ENCODE assay signal across 7 cellular contexts in the genomic region with DNA sequence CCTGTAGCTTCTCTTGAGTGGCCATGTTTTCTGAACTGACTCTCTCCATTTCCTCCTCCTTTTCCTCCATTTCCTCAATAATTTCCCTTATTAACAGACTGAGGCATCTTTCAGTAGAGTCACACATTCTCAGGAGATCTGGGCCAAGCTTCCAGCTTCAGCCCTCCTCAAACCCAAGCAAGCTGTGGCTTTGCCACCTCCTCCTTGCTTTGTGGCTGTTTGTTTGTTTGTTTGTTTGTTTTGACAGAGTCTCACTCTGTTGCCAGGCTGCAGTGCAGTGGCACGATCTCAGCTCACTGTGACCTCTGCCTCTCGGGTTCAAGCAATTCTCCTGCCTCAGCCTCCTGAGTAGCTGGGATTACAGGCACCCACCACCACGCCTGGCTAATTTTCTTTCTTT.
A peak's percentile ranks its signal among the peaks of the same experiment; 100 is the strongest.
DNase-seq lines count a peak whose midpoint lies in the region; ATAC-seq and TF ChIP-seq lines count a peak whose summit lies in the region.
"Not testable (repeated sequence)": the region's sequence is repeated elsewhere in the genome, so short reads cannot be mapped to it uniquely, and the experiment has no call there.

No MANE protein-coding gene starts in this region.

- not testable (repeated sequence) for H3K9me3 ChIP-seq in mammary epithelial cell (replicated peaks; ENCODE audit: insufficient read depth, low read length); trophoblast cell (ENCODE audit: insufficient read depth, low read depth, low read length)

- not testable (repeated sequence) for H3K27me3 ChIP-seq in HL-60 (ENCODE audit: insufficient read depth, poor library complexity, severe bottlenecking); mammary epithelial cell (ENCODE audit: insufficient read depth, low read length); trophoblast cell (ENCODE audit: insufficient read depth, low read length)

- not testable (repeated sequence) for BruUV-seq in mammary epithelial cell (replicated peaks; lab: Mats Ljungman, UMichigan)

- not testable (repeated sequence) for H3K9me3 Mint-ChIP-seq in T-helper 2 cell treated with Interferon-gamma antibody and Interleukin-4, amounts not matched to agents 5 μg/mL and 100 μg/mL, for 36 hours; natural killer cell treated with Interleukin-12 subunit alpha and Interleukin-12 subunit beta and Interleukin-15 and Interleukin-18, amount 100 ng/mL, for 72 hours; type B pancreatic cell

- not testable (repeated sequence) for H3K36me3 Mint-ChIP-seq in T-helper 2 cell treated with Interferon-gamma antibody and Interleukin-4, amounts not matched to agents 5 μg/mL and 100 μg/mL, for 36 hours (ENCODE audit: low read depth); natural killer cell treated with Interleukin-12 subunit alpha and Interleukin-12 subunit beta and Interleukin-15 and Interleukin-18, amount 100 ng/mL, for 72 hours; type B pancreatic cell

- peak overlapping the region; percentile 15 for H2BK12ac ChIP-seq in trophoblast cell (ENCODE audit: low read length)

- peaks cover 78% of the 10 kb centered on the region for H3K4me1 ChIP-seq in mammary epithelial cell (ENCODE audit: insufficient read depth, low read length)
- H3K4me1 ChIP-seq in trophoblast cell (ENCODE audit: control insufficient read depth in 1 of 2, insufficient read depth in 2 of 2, low read length in 2 of 2) = peaks cover 27 to 30% of the 10 kb centered on the region in 2 experiments

- H3K36me3 ChIP-seq in mammary epithelial cell (ENCODE audit: insufficient read depth, low read length); trophoblast cell (ENCODE audit: control insufficient read depth in 1 of 2, insufficient read depth in 2 of 2, low read length in 2 of 2): not testable (repeated sequence)

- H2BK120ac ChIP-seq in trophoblast cell (ENCODE audit: insufficient read depth, low read length, poor library complexity) = not testable (repeated sequence)

- H4K12ac ChIP-seq in trophoblast cell (ENCODE audit: low read depth, low read length) = not testable (repeated sequence)

- H3K4me3 Mint-ChIP-seq in T-helper 2 cell treated with Interferon-gamma antibody and Interleukin-4, amounts not matched to agents 5 μg/mL and 100 μg/mL, for 36 hours; type B pancreatic cell: not testable (repeated sequence)
- peak overlapping the region; percentile 54 for H3K4me3 Mint-ChIP-seq in natural killer cell treated with Interleukin-12 subunit alpha and Interleukin-12 subunit beta and Interleukin-15 and Interleukin-18, amount 100 ng/mL, for 72 hours

- H2AK5ac ChIP-seq in trophoblast cell (ENCODE audit: low read length) = not testable (repeated sequence)

- peak overlapping the region; percentile 38 for H3K27ac Mint-ChIP-seq in T-helper 2 cell treated with Interferon-gamma antibody and Interleukin-4, amounts not matched to agents 5 μg/mL and 100 μg/mL, for 36 hours
- H3K27ac Mint-ChIP-seq in natural killer cell treated with Interleukin-12 subunit alpha and Interleukin-12 subunit beta and Interleukin-15 and Interleukin-18, amount 100 ng/mL, for 72 hours = peak overlapping the region; percentile 68 to 80
- peak overlapping the region; percentile 50 for H3K27ac Mint-ChIP-seq in type B pancreatic cell

- not testable (repeated sequence) for H3K4me2 ChIP-seq in mammary epithelial cell (ENCODE audit: insufficient read depth, low read depth, low read length); trophoblast cell (ENCODE audit: low read length)

- not testable (repeated sequence) for TF ChIP-seq CTCF in HL-60 (IDR thresholded peaks at IDR 0.05; ENCODE audit: insufficient read depth, low read length); mammary epithelial cell (conservative IDR thresholded peaks at IDR 0.05 in 1 of 2, IDR thresholded peaks at IDR 0.05 in 1 of 2; ENCODE audit: extremely low read depth in 1 of 2, insufficient read depth in 1 of 2, low read depth in 1 of 2, low read length in 2 of 2); type B pancreatic cell (conservative IDR thresholded peaks at IDR 0.05)

- H4K20me1 ChIP-seq in mammary epithelial cell (ENCODE audit: insufficient read depth, low read length) = not testable (repeated sequence)

- peak overlapping the region; percentile 33 for H2AFZ ChIP-seq in mammary epithelial cell (ENCODE audit: low read depth, low read length)
- not testable (repeated sequence) for H2AFZ ChIP-seq in trophoblast cell (ENCODE audit: insufficient read depth, low read length, poor library complexity)

- not testable (repeated sequence) for ATAC-seq in natural killer cell treated with Interleukin-12 subunit alpha and Interleukin-12 subunit beta and Interleukin-15 and Interleukin-18, amount 100 ng/mL, for 72 hours

- not testable (repeated sequence) for H3K9ac ChIP-seq in mammary epithelial cell (ENCODE audit: insufficient read depth, low read length); trophoblast cell (ENCODE audit: low read length)

- not testable (repeated sequence) for H3K23ac ChIP-seq in trophoblast cell (ENCODE audit: low read length)

- intact Hi-C loops in mammary epithelial cell (cut with micrococcal nuclease) = not testable (repeated sequence)

- not testable (repeated sequence) for H3K4me3 ChIP-seq in HL-60 (replicated peaks; ENCODE audit: insufficient read depth, low read length); mammary epithelial cell (replicated peaks in 1 of 3; ENCODE audit: insufficient read depth in 1 of 3, low read depth in 2 of 3, low read length in 3 of 3); trophoblast cell (ENCODE audit: low read depth, low read length)

- H3K27me3 Mint-ChIP-seq in T-helper 2 cell treated with Interferon-gamma antibody and Interleukin-4, amounts not matched to agents 5 μg/mL and 100 μg/mL, for 36 hours (ENCODE audit: low read depth) = peaks cover 37% of the 10 kb centered on the region
- H3K27me3 Mint-ChIP-seq in natural killer cell treated with Interleukin-12 subunit alpha and Interleukin-12 subunit beta and Interleukin-15 and Interleukin-18, amount 100 ng/mL, for 72 hours; type B pancreatic cell: not testable (repeated sequence)

- peaks cover 20% of the 10 kb centered on the region for H3K79me1 ChIP-seq in trophoblast cell (ENCODE audit: low read length)

- H2BK5ac ChIP-seq in trophoblast cell (ENCODE audit: low read depth, low read length, poor library complexity) = not testable (repeated sequence)

- H3K27ac ChIP-seq in HL-60 (replicated peaks) (peak overlapping the region; percentile 9), mammary epithelial cell (ENCODE audit: insufficient read depth, low read depth, low read length) (peak overlapping the region; percentile 61), epithelial cell of prostate (peak overlapping the region; percentile 86)
- not testable (repeated sequence) for H3K27ac ChIP-seq in trophoblast cell (ENCODE audit: low read depth, low read length)

- DNase-seq in HL-60 (ENCODE audit: low read depth in 1 of 2, low spot score in 1 of 2); T-helper 2 cell treated with Interferon-gamma antibody and Interleukin-4, amounts not matched to agents 5 μg/mL and 100 μg/mL, for 36 hours (ENCODE audit: low spot score); mammary epithelial cell; epithelial cell of prostate (ENCODE audit: low read depth, low spot score); natural killer cell treated with Interleukin-12 subunit alpha and Interleukin-12 subunit beta and Interleukin-15 and Interleukin-18, amount 100 ng/mL, for 72 hours (ENCODE audit: low spot score); trophoblast cell; type B pancreatic cell (ENCODE audit: extremely low spot score, unreplicated experiment): not testable (repeated sequence)

- in situ Hi-C loops in mammary epithelial cell (cut with MboI; ENCODE audit: low sequenced_read_pairs in 2 of 2) = not testable (repeated sequence)

- 96% methylated on average over 3 of the region's 3 CpGs for WGBS in mammary epithelial cell (ENCODE audit: low coverage, missing lambda C conversion rate)
- no CpG with 5 or more reads among the region's 3 CpGs for WGBS in trophoblast cell (ENCODE audit: extremely low coverage, insufficient coverage, insufficient read length)

- H3K79me2 ChIP-seq in mammary epithelial cell (ENCODE audit: insufficient read depth, low read length); trophoblast cell (ENCODE audit: control insufficient read depth, insufficient read depth, low read length, poor library complexity): not testable (repeated sequence)

- not testable (repeated sequence) for H3K4ac ChIP-seq in trophoblast cell (ENCODE audit: low read depth, low read length)

- peak overlapping the region; percentile 1 for H4K91ac ChIP-seq in trophoblast cell (ENCODE audit: low read depth, low read length)

- not testable (repeated sequence) for H3K14ac ChIP-seq in trophoblast cell (ENCODE audit: low read length)

- not testable (repeated sequence) for H3K18ac ChIP-seq in trophoblast cell (ENCODE audit: low read length)

- H3K4me1 Mint-ChIP-seq in T-helper 2 cell treated with Interferon-gamma antibody and Interleukin-4, amounts not matched to agents 5 μg/mL and 100 μg/mL, for 36 hours (ENCODE audit: low read depth); type B pancreatic cell (ENCODE audit: unreplicated experiment): not testable (repeated sequence)
- H3K4me1 Mint-ChIP-seq in natural killer cell treated with Interleukin-12 subunit alpha and Interleukin-12 subunit beta and Interleukin-15 and Interleukin-18, amount 100 ng/mL, for 72 hours (ENCODE audit: low read depth in 2 of 2) = peaks cover 37 to 39% of the 10 kb centered on the region in 2 donors

- dilution Hi-C loops in mammary epithelial cell (cut with HindIII; ENCODE audit: low sequenced_read_pairs) = not testable (repeated sequence)

- H4K8ac ChIP-seq in trophoblast cell (ENCODE audit: low read depth, low read length) = not testable (repeated sequence)

- CTCF ChIA-PET in mammary epithelial cell (lab: Charles Lee; ENCODE audit: low non-redundant PET) = not testable (repeated sequence)
